8 cellular contexts compared by ENCODE assay signal in the genomic region with DNA sequence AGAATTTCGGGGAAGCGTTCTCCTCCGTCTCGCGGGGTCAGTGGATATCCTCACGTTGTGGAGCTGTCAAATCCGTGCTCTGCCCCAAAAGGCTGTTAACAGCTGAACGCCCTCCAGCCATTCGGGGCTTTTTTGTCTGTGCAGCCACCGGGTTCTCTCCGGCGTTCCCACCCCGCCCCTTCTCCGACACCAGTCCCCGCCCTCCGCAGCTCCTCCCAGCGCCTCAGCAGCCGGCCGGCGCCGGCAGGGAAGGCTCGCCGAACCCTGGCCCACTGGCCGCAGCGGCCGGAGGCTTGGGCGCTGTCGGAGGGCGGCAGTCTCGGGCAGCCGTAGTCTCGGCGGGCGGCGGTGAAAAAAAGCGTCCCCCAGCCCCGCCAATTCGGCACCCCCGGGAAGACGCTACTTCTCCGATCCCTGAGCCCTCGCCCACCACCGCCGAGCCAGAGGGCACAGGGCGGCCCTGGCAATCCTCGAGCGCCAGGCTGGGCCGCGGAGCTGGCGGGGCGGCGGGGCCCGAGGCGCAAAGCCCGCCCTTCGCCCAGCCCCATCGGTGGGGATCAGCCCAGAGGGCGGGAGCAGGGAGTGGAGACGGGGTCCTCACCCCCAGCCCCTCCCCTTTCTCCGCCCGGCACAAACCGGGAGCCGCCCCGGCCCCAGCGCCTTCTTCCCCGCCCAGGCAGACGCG. TPM values are rescaled to one million over a fixed set of nuclear protein-coding genes. Genes with fewer than 3 reads are reported as not detected.
DNase-seq lines count a peak whose midpoint lies in the region; ATAC-seq, FAIRE-seq and TF ChIP-seq lines count a peak whose summit lies in the region.

A gene (minus strand): TSS at position 496 of the 685 bp plus-strand sequence. CDS start 773 bp downstream, outside the sequence.

- intact Hi-C loops in heart left ventricle (cut with DNase I) (loop anchor here in 8 of 10 donors (1.0 to 10.0 kb wide), 5 partner anchors 286 to 535 kb away; a partner anchor contains a TSS), posterior cingulate gyrus (cut with DNase I) (loop anchor here (2.0 to 5.0 kb wide), 2 partner anchors 87 to 288 kb away; a partner anchor contains a TSS)

- H3K9me3 Mint-ChIP-seq in T-cell (no peaks in the 10 kb centered on the region), type B pancreatic cell (no peaks in the 10 kb centered on the region)

- H3K4me3 Mint-ChIP-seq in T-cell (peak within 1 kb of the TSS; percentile 89 to 93 (median 90)), type B pancreatic cell (peak within 1 kb of the TSS; percentile 97)

- H3K9me3 ChIP-seq in heart left ventricle, result no peaks in the 10 kb centered on the region

- H3K36me3 ChIP-seq in heart left ventricle, result peaks cover 0 to 3% (median 0%) of the 10 kb centered on the region in 9 donors

- H3K27ac ChIP-seq in adipose tissue (ENCODE audit: low read depth, low read length), result peak within 1 kb of the TSS; percentile 89
- peak within 1 kb of the TSS; percentile 95 to 100 (median 98) for H3K27ac ChIP-seq in heart left ventricle

- peak within 1 kb of the TSS; percentile 51 to 88 (median 66) for H3K4me3 ChIP-seq in heart left ventricle

- peaks cover 0 to 49% (median 29%) of the 10 kb centered on the region in 12 donors for H3K4me1 ChIP-seq in heart left ventricle

- DNase-seq in GM12892 (ENCODE audit: insufficient read length) (peak; percentile 69), NCI-H1436 (lab: John Stamatoyannopoulos, UW) (peak; percentile 73), T-cell (peak; percentile 57 to 86 (median 79)), heart left ventricle (peak; percentile 95 to 98 (median 95)), posterior cingulate gyrus (peak; percentile 77 to 98 (median 87)), type B pancreatic cell (ENCODE audit: extremely low spot score, unreplicated experiment) (peak; percentile 98)

- no peaks in the 10 kb centered on the region for H3K27me3 Mint-ChIP-seq in T-cell
- H3K27me3 Mint-ChIP-seq in type B pancreatic cell, result no peaks in the 10 kb centered on the region

- peak within 1 kb of the TSS; percentile 99 for H3K27ac Mint-ChIP-seq in T-cell
- peak within 1 kb of the TSS; percentile 99 for H3K27ac Mint-ChIP-seq in type B pancreatic cell

- H3K27me3 ChIP-seq in heart left ventricle, result no peaks in the 10 kb centered on the region

- CTCF ChIA-PET in T-cell (lab: Charles Lee), result interaction anchor here (0.5 to 3.7 kb wide), 10 partner anchors 8 to 1085 kb away, joined by 3 to 13 read pairs (median 3); a partner anchor contains a TSS

- peak; percentile 87 for FAIRE-seq in GM12892 (lab: Jason Lieb, UNC)

- 0% methylated on average over 50 to 68 of the region's 68 CpGs for WGBS in adipose tissue, 3 donors
- 0 to 1% (median 1%) methylated on average over 14 to 68 of the region's 68 CpGs for WGBS in heart left ventricle, 4 donors

- TF ChIP-seq POLR2A in GM12892 (IDR thresholded peaks at IDR 0.05; ENCODE audit: low read depth, low read length), result peak; percentile 49; the same call in 1 of the 2 replicates
- TF ChIP-seq POLR2A in heart left ventricle (IDR thresholded peaks at IDR 0.05), result peak; percentile 66 to 96

- peaks cover 55 to 61% (median 60%) of the 10 kb centered on the region in 3 donors for H3K4me1 Mint-ChIP-seq in T-cell
- H3K4me1 Mint-ChIP-seq in type B pancreatic cell (ENCODE audit: unreplicated experiment), result peaks cover 25% of the 10 kb centered on the region

- TF ChIP-seq CTCF in heart left ventricle (IDR thresholded peaks at IDR 0.05) (peak in 2 of 12 donors; percentile 4 to 29), type B pancreatic cell (conservative IDR thresholded peaks at IDR 0.05) (no peak)

- POLR2A ChIA-PET in T-cell (lab: Charles Lee), result interaction anchor here (0.6 to 2.0 kb wide), 8 partner anchors 20 to 1780 kb away, joined by 3 to 10 read pairs (median 4); a partner anchor contains a TSS

- ATAC-seq in HG02763 (IDR thresholded peaks at IDR 0.05; ENCODE audit: unreplicated experiment), result peak; percentile 65
- peak; percentile 69 to 72 (median 72) for ATAC-seq in T-cell (replicated peaks in 1 of 4)
- ATAC-seq in heart left ventricle, result peak; percentile 60 to 95 (median 86)

- H3K36me3 Mint-ChIP-seq in T-cell (peaks cover 3% of the 10 kb centered on the region), type B pancreatic cell (peaks cover 12% of the 10 kb centered on the region)

RNA-seq across cellular contexts. Expression of the gene that starts here (rescaled TPM):
- 8.2 TPM for polyA plus RNA-seq in GM12892 (2012; ENCODE audit: missing spikeins)
- total RNA-seq in T-cell, result 10 to 100 TPM; 24.2 to 75.5 (median 33.1) TPM
- polyA plus RNA-seq in adipose tissue, result 10 to 100 TPM; 15.9 to 61.6 (median 19.5) TPM
- total RNA-seq in heart left ventricle, result 10 to 100 TPM; 30.2 to 63.2 (median 42.7) TPM
- polyA plus RNA-seq in heart left ventricle, result 10 to 100 TPM; 22.5 to 32.5 TPM
- 31.1 and 33.3 TPM in 2 replicates for total RNA-seq in type B pancreatic cell (ENCODE audit: low replicate concordance)

Comparison
In these comparisons a context has a peak if more than half of its experiments do, and no peak if none do; other contexts are left out.
1. Peak in every context shown above with its lines: DNase-seq, ATAC-seq, H3K4me3 ChIP-seq and H3K27ac ChIP-seq.